8 cellular contexts compared by ENCODE assay signal in genomic region chr19:51108066-51108804, GRCh38. TPM values are rescaled to one million over a fixed set of nuclear protein-coding genes. Genes with fewer than 3 reads are reported as not detected.
DNase-seq lines count a peak whose midpoint lies in the region; ATAC-seq and TF ChIP-seq lines count a peak whose summit lies in the region.

TSS of gene CTU1 (minus strand) at chr19:51108409. CDS start at chr19:51104569, 3,840 bp downstream.

- H3K9me3 Mint-ChIP-seq in IgD-negative memory B cell = no peaks in the 10 kb centered on the region

- ATAC-seq in GM21529 (IDR thresholded peaks at IDR 0.05; ENCODE audit: unreplicated experiment) = peak; percentile 93

- DNase-seq in DMS 273 treated with DMSO at 0.1 percent for 48 hours (lab: John Stamatoyannopoulos, UW) (peak; percentile 98), OCI-M2 (lab: John Stamatoyannopoulos, UW; ENCODE audit: unreplicated experiment) (peak; percentile 81), epithelial cell of proximal tubule (ENCODE audit: low read depth) (peak; percentile 92), mucosa of gallbladder (ENCODE audit: low spot score) (peak; percentile 99)
- peak; percentile 96 for DNase-seq in activated T-cell treated with anti-CD3 and anti-CD28 coated beads, Interleukin-2, amount 50 U/mL, for 1 hour
- peak; percentile 94 to 98 for DNase-seq in stimulated activated CD8-positive, alpha-beta memory T cell treated with anti-CD3 and anti-CD28 coated beads, Interleukin-4, amount 100 ng/mL, for 4 hours (ENCODE audit: low read depth in 2 of 2, low spot score in 1 of 2)

- peaks cover 1% of the 10 kb centered on the region for H3K36me3 Mint-ChIP-seq in IgD-negative memory B cell

- peak within 1 kb of the TSS; percentile 93 for H3K4me3 ChIP-seq in epithelial cell of proximal tubule (ENCODE audit: low read depth, low read length)

- H3K4me3 Mint-ChIP-seq in IgD-negative memory B cell = peak within 1 kb of the TSS; percentile 95 to 98 (median 96)

- TF ChIP-seq CTCF in epithelial cell of proximal tubule (conservative IDR thresholded peaks at IDR 0.05; ENCODE audit: low read depth, low read length) = no peak

- H3K27ac Mint-ChIP-seq in IgD-negative memory B cell = peak within 1 kb of the TSS; percentile 95 to 99 (median 96)

- peaks cover 9 to 18% (median 18%) of the 10 kb centered on the region in 3 donors for H3K4me1 Mint-ChIP-seq in IgD-negative memory B cell

- H3K27me3 Mint-ChIP-seq in IgD-negative memory B cell = no peaks in the 10 kb centered on the region

RNA-seq across cellular contexts. Expression of gene CTU1, which starts in this region (rescaled TPM):
- polyA plus RNA-seq in IgD-negative memory B cell = 2.8 TPM
- total RNA-seq in epithelial cell of proximal tubule = 12.5 and 21.5 TPM in 2 replicates
- total RNA-seq in mucosa of gallbladder = 12.1 TPM

Comparison
In these comparisons a context has a peak if more than half of its experiments do, and no peak if none do; other contexts are left out.
1. Peak in every context shown above with its lines: DNase-seq, ATAC-seq and H3K4me3 ChIP-seq.